In the genomic region with DNA sequence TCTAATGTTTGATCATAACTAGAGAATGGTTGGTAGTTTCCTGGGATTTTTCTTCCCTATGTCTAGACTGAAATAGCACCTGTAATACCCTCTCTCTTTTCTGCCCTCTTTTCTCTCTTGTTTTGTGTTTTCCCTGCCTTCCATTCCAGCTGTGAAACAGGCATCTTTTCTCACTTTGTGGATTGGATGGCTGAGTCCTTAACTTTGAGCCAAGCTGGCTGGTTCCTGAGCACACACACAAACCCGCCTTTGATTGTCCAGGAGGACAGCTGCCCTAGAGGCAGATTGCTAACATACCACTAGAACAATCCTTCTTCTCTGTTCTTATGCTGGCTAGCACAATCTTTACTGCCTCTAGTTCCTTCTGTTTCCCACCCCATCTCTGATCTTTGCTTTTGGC, we compare ENCODE assay signal across 9 cellular contexts. TPM values are rescaled to one million over a fixed set of nuclear protein-coding genes. Genes with fewer than 3 reads are reported as not detected.
DNase-seq lines count a peak whose midpoint lies in the region; ATAC-seq and TF ChIP-seq lines count a peak whose summit lies in the region.
"Had no signal": no experiment of that assay in that cellular context is flagged by ENCODE, and none has a peak within 500 bp of the region (broad histone marks: within the 10 kb centered on the region; RNA-seq: fewer than 3 reads in every experiment).

No MANE protein-coding gene starts in this region.

- peak overlapping the region in 1 of 3 donors; percentile 40 for H3K4me3 ChIP-seq in right lobe of liver

- intact Hi-C loops in right lobe of liver (cut with DNase I), result no loop called here

- TF ChIP-seq EP300 in Ishikawa (IDR thresholded peaks at IDR 0.05; ENCODE audit: borderline replicate concordance), result no peak

- no peak for TF ChIP-seq RAD21 in Ishikawa (IDR thresholded peaks at IDR 0.05; ENCODE audit: low read depth)

- TF ChIP-seq POLR2A in right lobe of liver (IDR thresholded peaks at IDR 0.05), result no peak

- peak; percentile 37 to 58 (median 56) for ATAC-seq in right lobe of liver
- no peak for ATAC-seq in GM18873 (IDR thresholded peaks at IDR 0.05; ENCODE audit: low FRiP score, unreplicated experiment)

- H3K27me3 ChIP-seq in right lobe of liver, result no peaks in the 10 kb centered on the region

- peak overlapping the region; percentile 79 to 90 (median 85) for H3K27ac ChIP-seq in right lobe of liver
- peak overlapping the region; percentile 90 for H3K27ac ChIP-seq in temporal lobe (ENCODE audit: low read depth, low read length)

- DNase-seq in dermis microvascular lymphatic vessel endothelial cell (ENCODE audit: low read depth in 2 of 2) (peak; percentile 40 to 74), right lobe of liver (no peak), NCI-H2227 treated with DMSO at 0.1 percent for 48 hours (lab: John Stamatoyannopoulos, UW) (no peak), NCI-H748 (lab: John Stamatoyannopoulos, UW; ENCODE audit: unreplicated experiment) (no peak)
- DNase-seq in activated CD4-positive, alpha-beta T cell treated with anti-CD3 and anti-CD28 coated beads for 48 hours, result no peak

- TF ChIP-seq CTCF in right lobe of liver (IDR thresholded peaks at IDR 0.05), result peak in 1 of 4 donors; percentile 15

- H3K36me3 ChIP-seq in right lobe of liver, result peaks cover 0 to 2% (median 0%) of the 10 kb centered on the region in 4 donors

- H3K9me3 ChIP-seq in right lobe of liver, result no peaks in the 10 kb centered on the region

- 11% methylated on average over 1 of the region's 1 CpG for WGBS in right lobe of liver (ENCODE audit: insufficient coverage, low coverage, low lambda C conversion rate, missing lambda C conversion rate)

- H3K4me1 ChIP-seq in right lobe of liver, result peaks cover 0 to 85% (median 42%) of the 10 kb centered on the region in 4 donors

TF ChIP-seq in Ishikawa, 13 proteins besides CTCF, POLR2A, EP300 and RAD21:
- TF ChIP-seq TAF1 (IDR thresholded peaks at IDR 0.05; ENCODE audit: low read depth) (no peak), TEAD4 (IDR thresholded peaks at IDR 0.05) (peak; percentile 39; the same call in 1 of the 2 replicates)

RNA-seq across cellular contexts. Expression of a gene that starts 17.7 kb away (rescaled TPM):
- 206 and 251 TPM in 2 replicates for total RNA-seq in dermis microvascular lymphatic vessel endothelial cell
- 100 to 1,000 TPM in 3 of 6 experiments, 10 to 100 TPM in 3; 62.3 to 123 (median 97.8) TPM for total RNA-seq in right lobe of liver
- total RNA-seq in temporal lobe, result 134 TPM

RNA-seq across cellular contexts. Expression of a gene that starts 27.7 kb away (rescaled TPM):
- total RNA-seq in dermis microvascular lymphatic vessel endothelial cell (not detected in 2 replicates), right lobe of liver (not detected), temporal lobe (not detected)
- total RNA-seq: frontal cortex had no signal

RNA-seq across cellular contexts. Expression of a gene that starts 38.0 kb away (rescaled TPM):
- total RNA-seq in dermis microvascular lymphatic vessel endothelial cell (72.8 and 83.8 TPM in 2 replicates), right lobe of liver (100 to 1,000 TPM in 1 of 6 experiments, 10 to 100 TPM in 5; 57.1 to 110 (median 70.7) TPM), temporal lobe (44.0 TPM)

Comparison
In these comparisons a context has a peak if more than half of its experiments do, and no peak if none do; other contexts are left out.
1. DNase-seq: peak in dermis microvascular lymphatic vessel endothelial cell (2 of 2); none in right lobe of liver (0 of 3), NCI-H2227 treated with DMSO at 0.1 percent for 48 hours (single experiment), NCI-H748 (single experiment) and activated CD4-positive, alpha-beta T cell treated with anti-CD3 and anti-CD28 coated beads for 48 hours (single experiment).